Comparison of ENCODE assay signal across 19 cellular contexts in genomic region chr12:24424889-24425600, GRCh38.
DNase-seq lines count a peak whose midpoint lies in the region; ATAC-seq and TF ChIP-seq lines count a peak whose summit lies in the region.
"Had no signal": no experiment of that assay in that cellular context is flagged by ENCODE, and none has a peak within 500 bp of the region (broad histone marks: within the 10 kb centered on the region; RNA-seq: fewer than 3 reads in every experiment).

No MANE protein-coding gene starts in this region.

- H3K27ac ChIP-seq in tibial artery = peak overlapping the region; percentile 55 to 66
- H3K27ac ChIP-seq in spleen = no peak overlapping the region
- H3K27ac ChIP-seq: colonic mucosa had no signal

- H3K27me3 Mint-ChIP-seq in natural killer cell treated with Interleukin-12 subunit alpha and Interleukin-12 subunit beta and Interleukin-15 and Interleukin-18, amount 100 ng/mL, for 72 hours = peaks cover 0 to 9% of the 10 kb centered on the region in 2 donors
- no peaks in the 10 kb centered on the region for H3K27me3 Mint-ChIP-seq in natural killer cell (ENCODE audit: low read depth in 2 of 2)
- H3K27me3 Mint-ChIP-seq: activated CD8-positive, alpha-beta memory T cell treated with anti-CD3 and anti-CD28 coated beads, Interleukin-2, amount 10 ng/mL, durations not matched to agents 7 days and 5 days had no signal

- H3K9me3 ChIP-seq in tibial artery (no peaks in the 10 kb centered on the region), spleen (peaks cover 0 to 9% (median 0%) of the 10 kb centered on the region in 8 donors)
- H3K9me3 ChIP-seq: colonic mucosa had no signal

- H3K4me3 Mint-ChIP-seq in natural killer cell treated with Interleukin-12 subunit alpha and Interleukin-12 subunit beta and Interleukin-15 and Interleukin-18, amount 100 ng/mL, for 72 hours = peak overlapping the region; percentile 7
- no peak overlapping the region for H3K4me3 Mint-ChIP-seq in natural killer cell
- H3K4me3 Mint-ChIP-seq: activated CD8-positive, alpha-beta memory T cell treated with anti-CD3 and anti-CD28 coated beads, Interleukin-2, amount 10 ng/mL, durations not matched to agents 7 days and 5 days; nephron progenitor cell; T-helper 1 cell treated with Interleukin-12 subunit alpha and Interleukin-12 subunit beta and Interleukin-4 antibody, amounts not matched to agents 30 μg/mL and 1 μg/mL, for 36 hours had no signal

- TF ChIP-seq CTCF in natural killer cell (IDR thresholded peaks at IDR 0.05) (no peak), tibial artery (IDR thresholded peaks at IDR 0.05) (no peak), spleen (IDR thresholded peaks at IDR 0.05 in 8 of 11, conservative IDR thresholded peaks at IDR 0.05 in 3 of 11) (no peak)

- no peak for DNase-seq in natural killer cell treated with Interleukin-12 subunit alpha and Interleukin-12 subunit beta and Interleukin-15 and Interleukin-18, amount 100 ng/mL, for 72 hours (ENCODE audit: low spot score)
- no peak for DNase-seq in natural killer cell
- DNase-seq in NCI-H524 treated with DMSO at 0.1 percent for 48 hours (lab: John Stamatoyannopoulos, UW) = peak; percentile 88
- peak; percentile 59 for DNase-seq in astrocyte of the hippocampus (ENCODE audit: low read depth, low spot score)
- no peak for DNase-seq in tibial artery
- no peak for DNase-seq in Kasumi-1 (lab: John Stamatoyannopoulos, UW)
- DNase-seq in spleen = no peak
- DNase-seq: activated CD8-positive, alpha-beta memory T cell treated with anti-CD3 and anti-CD28 coated beads, Interleukin-2, amount 10 ng/mL, durations not matched to agents 7 days and 5 days; activated naive CD4-positive, alpha-beta T cell; Caco-2; colonic mucosa; KBM-7; kidney glomerular epithelial cell; NCI-H345; nephron progenitor cell; stimulated activated CD4-positive, alpha-beta T cell treated with anti-CD3 and anti-CD28 coated beads, Interleukin-4, amount 100 ng/mL, for 1 hour had no signal

- peak overlapping the region; percentile 10 to 34 for H3K27ac Mint-ChIP-seq in natural killer cell treated with Interleukin-12 subunit alpha and Interleukin-12 subunit beta and Interleukin-15 and Interleukin-18, amount 100 ng/mL, for 72 hours
- no peak overlapping the region for H3K27ac Mint-ChIP-seq in natural killer cell
- H3K27ac Mint-ChIP-seq: activated CD8-positive, alpha-beta memory T cell treated with anti-CD3 and anti-CD28 coated beads, Interleukin-2, amount 10 ng/mL, durations not matched to agents 7 days and 5 days; T-helper 1 cell treated with Interleukin-12 subunit alpha and Interleukin-12 subunit beta and Interleukin-4 antibody, amounts not matched to agents 30 μg/mL and 1 μg/mL, for 36 hours had no signal

- peaks cover 4% of the 10 kb centered on the region for H3K9me3 Mint-ChIP-seq in natural killer cell treated with Interleukin-12 subunit alpha and Interleukin-12 subunit beta and Interleukin-15 and Interleukin-18, amount 100 ng/mL, for 72 hours
- no peaks in the 10 kb centered on the region for H3K9me3 Mint-ChIP-seq in natural killer cell

- WGBS in spleen, 5 donors = 49 to 61% (median 58%) methylated on average over 6 of the region's 6 CpGs

- H3K36me3 Mint-ChIP-seq in natural killer cell treated with Interleukin-12 subunit alpha and Interleukin-12 subunit beta and Interleukin-15 and Interleukin-18, amount 100 ng/mL, for 72 hours = no peaks in the 10 kb centered on the region
- H3K36me3 Mint-ChIP-seq in natural killer cell = no peaks in the 10 kb centered on the region
- H3K36me3 Mint-ChIP-seq: activated CD8-positive, alpha-beta memory T cell treated with anti-CD3 and anti-CD28 coated beads, Interleukin-2, amount 10 ng/mL, durations not matched to agents 7 days and 5 days had no signal

- TF ChIP-seq POLR2A in spleen (IDR thresholded peaks at IDR 0.05) = no peak

- intact Hi-C loops in natural killer cell (cut with micrococcal nuclease) (no loop called here), tibial artery (cut with DNase I; ENCODE audit: low total_unique reads) (no loop called here), spleen (cut with DNase I; ENCODE audit: low total_unique reads) (no loop called here)

- ATAC-seq in natural killer cell treated with Interleukin-12 subunit alpha and Interleukin-12 subunit beta and Interleukin-15 and Interleukin-18, amount 100 ng/mL, for 72 hours = peak in 1 of 2 donors; percentile 59
- ATAC-seq in natural killer cell (no peak), GM19397 (IDR thresholded peaks at IDR 0.05; ENCODE audit: unreplicated experiment) (no peak)
- ATAC-seq: activated CD8-positive, alpha-beta memory T cell treated with anti-CD3 and anti-CD28 coated beads, Interleukin-2, amount 10 ng/mL, durations not matched to agents 7 days and 5 days; Right ventricle myocardium inferior had no signal

- peaks cover 5% of the 10 kb centered on the region in 2 donors for H3K4me1 Mint-ChIP-seq in natural killer cell treated with Interleukin-12 subunit alpha and Interleukin-12 subunit beta and Interleukin-15 and Interleukin-18, amount 100 ng/mL, for 72 hours (ENCODE audit: low read depth in 2 of 2)
- H3K4me1 Mint-ChIP-seq in natural killer cell = no peaks in the 10 kb centered on the region

- H3K4me1 ChIP-seq in tibial artery (peaks cover 0 to 34% (median 10%) of the 10 kb centered on the region in 4 donors), spleen (no peaks in the 10 kb centered on the region)
- H3K4me1 ChIP-seq: Caco-2, colonic mucosa had no signal

- no peaks in the 10 kb centered on the region for H3K36me3 ChIP-seq in tibial artery
- H3K36me3 ChIP-seq in spleen = no peaks in the 10 kb centered on the region
- H3K36me3 ChIP-seq: colonic mucosa had no signal

- H3K4me3 ChIP-seq in tibial artery (no peak overlapping the region), spleen (no peak overlapping the region)
- H3K4me3 ChIP-seq: colonic mucosa had no signal

- H3K27me3 ChIP-seq in tibial artery (no peaks in the 10 kb centered on the region), spleen (replicated peaks in 1 of 7) (no peaks in the 10 kb centered on the region)
- H3K27me3 ChIP-seq: colonic mucosa had no signal

Comparison
In these comparisons a context has a peak if more than half of its experiments do, and no peak if none do; other contexts are left out.
1. H3K27ac Mint-ChIP-seq: peak in natural killer cell treated with Interleukin-12 subunit alpha and Interleukin-12 subunit beta and Interleukin-15 and Interleukin-18, amount 100 ng/mL, for 72 hours (2 of 2); none in natural killer cell (0 of 2).
2. DNase-seq: peak in NCI-H524 treated with DMSO at 0.1 percent for 48 hours (single experiment) and astrocyte of the hippocampus (single experiment); none in natural killer cell treated with Interleukin-12 subunit alpha and Interleukin-12 subunit beta and Interleukin-15 and Interleukin-18, amount 100 ng/mL, for 72 hours (single experiment), natural killer cell (single experiment), tibial artery (0 of 2), Kasumi-1 (0 of 2) and spleen (single experiment).
3. H3K27ac ChIP-seq: peak in tibial artery (2 of 2); none in spleen (0 of 8).